ENCODE assay signal across 1 cellular context in the genomic region with DNA sequence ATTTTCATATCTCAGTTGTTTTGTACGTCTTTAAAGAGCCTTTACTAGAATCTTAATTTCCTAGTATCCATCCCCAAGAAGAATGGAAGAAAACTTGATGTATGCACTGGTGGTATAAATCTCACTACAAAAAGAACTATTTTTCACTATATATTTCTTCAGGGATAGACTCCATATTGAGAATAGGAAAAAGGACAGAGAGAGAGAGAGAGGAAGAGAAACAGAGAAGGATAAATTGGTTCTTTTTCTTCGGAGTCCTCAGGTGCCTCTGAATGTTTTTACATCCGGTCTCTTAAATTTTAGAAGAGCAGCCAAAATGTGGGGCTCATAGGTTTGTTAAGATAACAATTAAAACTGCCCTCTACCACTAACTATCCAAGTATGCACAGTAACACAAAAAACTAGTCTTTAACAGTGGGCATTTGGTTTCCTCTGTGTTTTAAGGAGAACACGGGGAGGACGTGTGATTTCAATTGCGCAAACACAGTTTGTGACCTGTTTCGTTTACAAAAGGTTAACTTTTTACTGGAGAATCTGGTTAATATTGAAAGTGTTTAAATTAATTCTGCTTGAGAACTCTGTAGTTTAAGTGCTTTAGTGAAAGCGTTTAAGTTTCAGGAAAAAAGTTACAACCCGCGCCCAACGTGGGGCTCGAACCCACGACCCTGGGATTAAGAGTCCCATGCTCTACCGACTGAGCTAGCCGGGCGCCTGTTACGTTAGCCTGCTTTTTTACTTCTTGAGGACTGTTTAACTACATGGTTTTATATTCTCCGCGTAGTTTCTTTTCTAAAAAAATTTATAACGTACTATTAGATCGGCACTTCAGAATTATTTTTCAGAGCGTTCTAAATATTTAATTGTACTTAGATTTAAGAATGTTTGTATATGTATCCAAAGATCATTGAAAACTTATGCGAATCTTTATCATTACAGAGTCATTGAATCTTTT.
A peak's percentile ranks its signal among the peaks of the same experiment; 100 is the strongest.
TF ChIP-seq lines count a peak whose summit lies in the region.

No MANE protein-coding gene starts in this region.

TF ChIP-seq in K562, 482 proteins besides CTCF, POLR2A, EP300 and RAD21 (continued from another document and continues in another):
- TF ChIP-seq, protein P1, sequence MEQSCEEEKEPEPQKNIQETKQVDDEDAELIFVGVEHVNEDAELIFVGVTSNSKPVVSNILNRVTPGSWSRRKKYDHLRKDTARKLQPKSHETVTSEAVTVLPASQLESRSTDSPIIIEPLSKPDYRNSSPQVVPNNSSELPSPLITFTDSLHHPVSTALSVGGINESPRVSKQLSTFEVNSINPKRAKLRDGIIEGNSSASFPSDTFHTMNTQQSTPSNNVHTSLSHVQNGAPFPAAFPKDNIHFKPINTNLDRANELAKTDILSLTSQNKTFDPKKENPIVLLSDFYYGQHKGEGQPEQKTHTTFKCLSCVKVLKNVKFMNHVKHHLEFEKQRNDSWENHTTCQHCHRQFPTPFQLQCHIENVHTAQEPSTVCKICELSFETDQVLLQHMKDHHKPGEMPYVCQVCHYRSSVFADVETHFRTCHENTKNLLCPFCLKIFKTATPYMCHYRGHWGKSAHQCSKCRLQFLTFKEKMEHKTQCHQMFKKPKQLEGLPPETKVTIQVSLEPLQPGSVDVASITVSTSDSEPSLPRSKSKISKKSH (CRISPR knock-in tag; IDR thresholded peaks at IDR 0.05): no peak
- TF ChIP-seq ELF2 (CRISPR knock-in tag; IDR thresholded peaks at IDR 0.05) (no peak), NBN (IDR thresholded peaks at IDR 0.05; ENCODE audit: low read depth) (no peak), XRCC5 (IDR thresholded peaks at IDR 0.05; ENCODE audit: low read depth, low read length) (no peak), MAFF (IDR thresholded peaks at IDR 0.05; ENCODE audit: low read length) (no peak), NFIC (IDR thresholded peaks at IDR 0.05) (peak; percentile 53; the same call in 1 of the 2 replicates), ZNF551 (CRISPR knock-in tag; IDR thresholded peaks at IDR 0.05) (no peak), ZBTB26 (CRISPR knock-in tag; IDR thresholded peaks at IDR 0.05) (no peak), TFE3 (CRISPR knock-in tag; IDR thresholded peaks at IDR 0.05) (no peak), CLOCK (CRISPR knock-in tag; IDR thresholded peaks at IDR 0.05; ENCODE audit: borderline replicate concordance) (no peak), RAD51 (IDR thresholded peaks at IDR 0.05; ENCODE audit: borderline replicate concordance, low read depth) (no peak), SMAD4 (CRISPR knock-in tag; conservative IDR thresholded peaks at IDR 0.05) (no peak), RCOR1 (IDR thresholded peaks at IDR 0.05; ENCODE audit: borderline replicate concordance in 1 of 2, low read depth in 2 of 2, low read length in 2 of 2) (peak in 1 of 2 experiments; percentile 27; a peak in 1 of 4 replicates), SMARCE1 (IDR thresholded peaks at IDR 0.05) (no peak), ZNF445 (CRISPR knock-in tag; IDR thresholded peaks at IDR 0.05; ENCODE audit: low read depth) (no peak), HNRNPL (IDR thresholded peaks at IDR 0.05; ENCODE audit: low read depth, low read length) (no peak), RUNX1 (IDR thresholded peaks at IDR 0.05; ENCODE audit: low read depth) (no peak), HDGF (IDR thresholded peaks at IDR 0.05) (no peak), ZNF12 (CRISPR knock-in tag; IDR thresholded peaks at IDR 0.05) (no peak), BCLAF1 (IDR thresholded peaks at IDR 0.05; ENCODE audit: borderline replicate concordance in 1 of 2, control insufficient read depth in 1 of 2, low read depth in 2 of 2, low read length in 1 of 2) (0 out of 4 replicates have a peak, but pooled peaks of 1 of the 2 experiments have one; percentile 14), CEBPG (CRISPR knock-in tag; IDR thresholded peaks at IDR 0.05) (no peak), CEBPG (tag; conservative IDR thresholded peaks at IDR 0.05 in 1 of 2, IDR thresholded peaks at IDR 0.05 in 1 of 2) (peak; percentile 63 to 95), SRSF9 (IDR thresholded peaks at IDR 0.05; ENCODE audit: borderline replicate concordance, low read depth, low read length) (no peak), TFAP4 (CRISPR knock-in tag; IDR thresholded peaks at IDR 0.05; ENCODE audit: borderline replicate concordance) (no peak), NCOA4 (IDR thresholded peaks at IDR 0.05; ENCODE audit: partially characterized antibody) (no peak), CBFB (CRISPR knock-in tag; IDR thresholded peaks at IDR 0.05) (no peak), MXI1 (IDR thresholded peaks at IDR 0.05; ENCODE audit: low read depth, low read length) (no peak), MYNN (IDR thresholded peaks at IDR 0.05) (peak; percentile 68; the same call in 1 of the 2 replicates), MYNN (CRISPR knock-in tag; IDR thresholded peaks at IDR 0.05) (no peak), KLF6 (CRISPR knock-in tag; IDR thresholded peaks at IDR 0.05; ENCODE audit: borderline replicate concordance) (no peak)
- TF ChIP-seq, protein P2, sequence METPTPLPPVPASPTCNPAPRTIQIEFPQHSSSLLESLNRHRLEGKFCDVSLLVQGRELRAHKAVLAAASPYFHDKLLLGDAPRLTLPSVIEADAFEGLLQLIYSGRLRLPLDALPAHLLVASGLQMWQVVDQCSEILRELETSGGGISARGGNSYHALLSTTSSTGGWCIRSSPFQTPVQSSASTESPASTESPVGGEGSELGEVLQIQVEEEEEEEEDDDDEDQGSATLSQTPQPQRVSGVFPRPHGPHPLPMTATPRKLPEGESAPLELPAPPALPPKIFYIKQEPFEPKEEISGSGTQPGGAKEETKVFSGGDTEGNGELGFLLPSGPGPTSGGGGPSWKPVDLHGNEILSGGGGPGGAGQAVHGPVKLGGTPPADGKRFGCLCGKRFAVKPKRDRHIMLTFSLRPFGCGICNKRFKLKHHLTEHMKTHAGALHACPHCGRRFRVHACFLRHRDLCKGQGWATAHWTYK (CRISPR knock-in tag; IDR thresholded peaks at IDR 0.05): no peak
- TF ChIP-seq, protein P3, sequence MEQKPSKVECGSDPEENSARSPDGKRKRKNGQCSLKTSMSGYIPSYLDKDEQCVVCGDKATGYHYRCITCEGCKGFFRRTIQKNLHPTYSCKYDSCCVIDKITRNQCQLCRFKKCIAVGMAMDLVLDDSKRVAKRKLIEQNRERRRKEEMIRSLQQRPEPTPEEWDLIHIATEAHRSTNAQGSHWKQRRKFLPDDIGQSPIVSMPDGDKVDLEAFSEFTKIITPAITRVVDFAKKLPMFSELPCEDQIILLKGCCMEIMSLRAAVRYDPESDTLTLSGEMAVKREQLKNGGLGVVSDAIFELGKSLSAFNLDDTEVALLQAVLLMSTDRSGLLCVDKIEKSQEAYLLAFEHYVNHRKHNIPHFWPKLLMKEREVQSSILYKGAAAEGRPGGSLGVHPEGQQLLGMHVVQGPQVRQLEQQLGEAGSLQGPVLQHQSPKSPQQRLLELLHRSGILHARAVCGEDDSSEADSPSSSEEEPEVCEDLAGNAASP (IDR thresholded peaks at IDR 0.05): no peak
- TF ChIP-seq, protein P4, sequence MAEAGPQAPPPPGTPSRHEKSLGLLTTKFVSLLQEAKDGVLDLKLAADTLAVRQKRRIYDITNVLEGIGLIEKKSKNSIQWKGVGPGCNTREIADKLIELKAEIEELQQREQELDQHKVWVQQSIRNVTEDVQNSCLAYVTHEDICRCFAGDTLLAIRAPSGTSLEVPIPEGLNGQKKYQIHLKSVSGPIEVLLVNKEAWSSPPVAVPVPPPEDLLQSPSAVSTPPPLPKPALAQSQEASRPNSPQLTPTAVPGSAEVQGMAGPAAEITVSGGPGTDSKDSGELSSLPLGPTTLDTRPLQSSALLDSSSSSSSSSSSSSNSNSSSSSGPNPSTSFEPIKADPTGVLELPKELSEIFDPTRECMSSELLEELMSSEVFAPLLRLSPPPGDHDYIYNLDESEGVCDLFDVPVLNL (CRISPR knock-in tag; IDR thresholded peaks at IDR 0.05; ENCODE audit: low read depth): no peak
- TF ChIP-seq, protein P5, sequence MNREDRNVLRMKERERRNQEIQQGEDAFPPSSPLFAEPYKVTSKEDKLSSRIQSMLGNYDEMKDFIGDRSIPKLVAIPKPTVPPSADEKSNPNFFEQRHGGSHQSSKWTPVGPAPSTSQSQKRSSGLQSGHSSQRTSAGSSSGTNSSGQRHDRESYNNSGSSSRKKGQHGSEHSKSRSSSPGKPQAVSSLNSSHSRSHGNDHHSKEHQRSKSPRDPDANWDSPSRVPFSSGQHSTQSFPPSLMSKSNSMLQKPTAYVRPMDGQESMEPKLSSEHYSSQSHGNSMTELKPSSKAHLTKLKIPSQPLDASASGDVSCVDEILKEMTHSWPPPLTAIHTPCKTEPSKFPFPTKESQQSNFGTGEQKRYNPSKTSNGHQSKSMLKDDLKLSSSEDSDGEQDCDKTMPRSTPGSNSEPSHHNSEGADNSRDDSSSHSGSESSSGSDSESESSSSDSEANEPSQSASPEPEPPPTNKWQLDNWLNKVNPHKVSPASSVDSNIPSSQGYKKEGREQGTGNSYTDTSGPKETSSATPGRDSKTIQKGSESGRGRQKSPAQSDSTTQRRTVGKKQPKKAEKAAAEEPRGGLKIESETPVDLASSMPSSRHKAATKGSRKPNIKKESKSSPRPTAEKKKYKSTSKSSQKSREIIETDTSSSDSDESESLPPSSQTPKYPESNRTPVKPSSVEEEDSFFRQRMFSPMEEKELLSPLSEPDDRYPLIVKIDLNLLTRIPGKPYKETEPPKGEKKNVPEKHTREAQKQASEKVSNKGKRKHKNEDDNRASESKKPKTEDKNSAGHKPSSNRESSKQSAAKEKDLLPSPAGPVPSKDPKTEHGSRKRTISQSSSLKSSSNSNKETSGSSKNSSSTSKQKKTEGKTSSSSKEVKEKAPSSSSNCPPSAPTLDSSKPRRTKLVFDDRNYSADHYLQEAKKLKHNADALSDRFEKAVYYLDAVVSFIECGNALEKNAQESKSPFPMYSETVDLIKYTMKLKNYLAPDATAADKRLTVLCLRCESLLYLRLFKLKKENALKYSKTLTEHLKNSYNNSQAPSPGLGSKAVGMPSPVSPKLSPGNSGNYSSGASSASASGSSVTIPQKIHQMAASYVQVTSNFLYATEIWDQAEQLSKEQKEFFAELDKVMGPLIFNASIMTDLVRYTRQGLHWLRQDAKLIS (CRISPR knock-in tag; IDR thresholded peaks at IDR 0.05): no peak
